Comparison of ENCODE assay signal across 8 cellular contexts in the genomic region with DNA sequence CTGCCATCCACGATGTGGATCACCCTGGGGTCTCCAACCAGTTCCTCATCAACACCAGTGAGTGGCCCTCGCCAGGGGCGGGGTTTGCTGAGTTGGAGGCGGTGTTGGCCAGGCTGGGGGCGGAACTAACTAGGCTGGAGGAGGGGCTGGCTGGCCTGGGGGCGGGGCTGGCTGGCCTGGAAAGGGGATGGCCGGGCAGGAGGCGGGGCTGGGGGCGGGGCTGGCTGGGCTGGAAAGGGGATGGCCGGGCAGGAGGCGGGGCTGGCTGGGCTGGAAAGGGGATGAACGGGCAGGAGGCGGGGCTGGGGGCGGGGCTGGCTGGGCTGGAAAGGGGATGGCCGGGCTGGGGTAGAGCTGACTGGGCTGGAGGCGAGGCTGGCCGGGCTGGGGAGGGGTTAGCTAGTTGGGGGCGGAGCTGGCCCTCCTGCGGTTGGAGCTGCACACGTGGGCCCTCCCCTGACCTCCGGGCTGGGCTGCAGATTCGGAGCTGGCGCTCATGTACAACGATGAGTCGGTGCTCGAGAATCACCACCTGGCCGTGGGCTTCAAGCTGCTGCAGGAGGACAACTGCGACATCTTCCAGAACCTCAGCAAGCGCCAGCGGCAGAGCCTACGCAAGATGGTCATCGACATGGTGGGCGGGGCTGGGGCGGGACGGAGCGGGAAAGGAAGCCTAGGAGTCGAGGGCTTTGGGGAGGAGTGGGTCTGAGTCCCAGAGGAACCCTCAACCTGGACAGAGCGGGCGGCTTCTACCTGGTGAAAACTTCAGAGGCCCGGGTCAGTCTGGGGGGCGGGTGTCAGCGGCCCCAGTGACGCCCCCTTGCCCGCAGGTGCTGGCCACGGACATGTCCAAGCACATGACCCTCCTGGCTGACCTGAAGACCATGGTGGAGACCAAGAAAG.
A peak's percentile ranks its signal among the peaks of the same experiment; 100 is the strongest.
DNase-seq lines count a peak whose midpoint lies in the region; ATAC-seq lines count a peak whose summit lies in the region.

No MANE protein-coding gene starts in this region.

- H3K4me3 ChIP-seq in effector memory CD4-positive, alpha-beta T cell (ENCODE audit: insufficient read depth, low read depth, low read length, poor library complexity, severe bottlenecking) = peak overlapping the region; percentile 44

- peaks cover 8% of the 10 kb centered on the region for H3K4me1 ChIP-seq in effector memory CD4-positive, alpha-beta T cell (ENCODE audit: control insufficient read depth, insufficient read depth, low read length, poor library complexity, severe bottlenecking)

- H3K27me3 ChIP-seq in effector memory CD4-positive, alpha-beta T cell (replicated peaks; ENCODE audit: control insufficient read depth, insufficient read depth, low read length, poor library complexity, severe bottlenecking) = no peaks in the 10 kb centered on the region

- ATAC-seq in GM18498 (IDR thresholded peaks at IDR 0.05; ENCODE audit: unreplicated experiment) (peak; percentile 91), HG02885 (IDR thresholded peaks at IDR 0.05; ENCODE audit: poor library complexity, unreplicated experiment) (peak; percentile 89)

- no peaks in the 10 kb centered on the region for H3K9me3 ChIP-seq in effector memory CD4-positive, alpha-beta T cell (ENCODE audit: control insufficient read depth, low read length)

- H3K36me3 ChIP-seq in effector memory CD4-positive, alpha-beta T cell (ENCODE audit: control insufficient read depth, insufficient read depth, low read length) = no peaks in the 10 kb centered on the region

- H3K27ac ChIP-seq in effector memory CD4-positive, alpha-beta T cell (ENCODE audit: insufficient read depth, low read length, poor library complexity, severe bottlenecking) = no peak overlapping the region

- DNase-seq in NCI-H69 (lab: John Stamatoyannopoulos, UW) (peak; percentile 40), medulla oblongata (ENCODE audit: extremely low spot score) (peak; percentile 83), NCI-H2171 (lab: John Stamatoyannopoulos, UW) (no peak)
- DNase-seq in activated CD8-positive, alpha-beta memory T cell treated with anti-CD3 and anti-CD28 coated beads for 48 hours (ENCODE audit: low read depth in 2 of 3, low spot score in 2 of 3) = peak; percentile 72 to 85 (median 84)
- DNase-seq in effector memory CD4-positive, alpha-beta T cell = peak; percentile 80 to 87 (median 84)
- peak; percentile 72 to 74 (median 73) for DNase-seq in stimulated activated CD4-positive, alpha-beta T cell treated with anti-CD3 and anti-CD28 coated beads, TNF-alpha, amount 100 ng/mL, for 4 hours (ENCODE audit: low read depth in 3 of 3)
